ENCODE assay signal across 1 cellular context in the genomic region with DNA sequence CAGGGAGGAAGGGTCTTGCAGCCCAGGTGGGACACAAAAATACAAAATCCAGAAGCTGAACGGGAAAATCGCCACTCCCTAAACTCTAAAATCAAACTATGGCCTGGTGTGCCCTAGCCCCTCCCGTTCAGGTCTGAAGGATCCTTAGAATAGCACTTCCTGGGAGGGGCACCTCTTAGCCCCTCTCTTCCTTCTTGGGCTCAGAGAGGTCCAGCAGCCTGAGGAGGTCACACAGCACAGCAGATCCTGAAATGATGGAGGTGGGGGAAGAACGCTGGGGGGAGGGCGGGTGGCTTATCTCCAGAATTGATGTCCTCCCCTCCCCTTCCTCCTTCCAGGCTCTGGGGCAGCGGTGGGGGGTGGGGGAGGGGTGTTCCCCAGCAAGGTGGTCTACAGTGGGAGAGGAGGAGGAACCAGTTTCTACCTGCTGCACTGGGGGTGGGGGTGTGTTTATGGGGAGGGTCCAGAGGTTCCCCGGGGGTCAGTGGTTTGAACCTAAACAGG.
TF ChIP-seq lines count a peak whose summit lies in the region.

No MANE protein-coding gene starts in this region.

TF ChIP-seq in HepG2, 621 proteins besides CTCF, POLR2A, EP300 and RAD21:
- TF ChIP-seq ZNF768 (CRISPR knock-in tag; IDR thresholded peaks at IDR 0.05) (peak; percentile 83), ATF2 (CRISPR knock-in tag; IDR thresholded peaks at IDR 0.05) (no peak)
